In genomic region chr9:133195029-133195428, GRCh38 we compare ENCODE assay signal across 38 cellular contexts. TPM values are rescaled to one million over a fixed set of nuclear protein-coding genes. Genes with fewer than 3 reads are reported as not detected.
"Had no signal": no experiment of that assay in that cellular context is flagged by ENCODE, and none has a peak within 500 bp of the region (broad histone marks: within the 10 kb centered on the region; RNA-seq: fewer than 3 reads in every experiment).

No MANE protein-coding gene starts in this region.

- H3K4me3 ChIP-seq: adrenal gland, ascending aorta, body of pancreas, breast epithelium, cardiac muscle cell had no signal

- H3K27ac ChIP-seq: adrenal gland, ascending aorta, body of pancreas, brain microvascular endothelial cell, breast epithelium, cardiac muscle cell had no signal

- FAIRE-seq: astrocyte, bronchial epithelial cell had no signal

- ATAC-seq: activated naive CD4-positive, alpha-beta T cell treated with anti-CD3 and anti-CD28 coated beads, Interleukin-2, amount 50 U/mL, for 72 hours; activated naive CD8-positive, alpha-beta T cell treated with anti-CD3 and anti-CD28 coated beads, Interleukin-2, amount 50 U/mL, for 24 hours; activated T-cell treated with anti-CD3 and anti-CD28 coated beads, Interleukin-2, amount 50 U/mL, for 4 hours; activated T-cell treated with anti-CD3 and anti-CD28 coated beads, Interleukin-2, amount 50 U/mL, for 72 hours; activated T-helper 17 cell treated with anti-CD3 and anti-CD28 coated beads, Interleukin-2, amount 50 U/mL, for 72 hours; body of pancreas had no signal

- DNase-seq: activated effector memory CD4-positive, alpha-beta T cell treated with anti-CD3 and anti-CD28 coated beads, Interleukin-2, amount 50 U/mL, for 16 hours; activated effector memory CD4-positive, alpha-beta T cell treated with Interleukin-2 at 50 U/mL for 16 hours; activated gamma-delta T cell; activated gamma-delta T cell treated with Interleukin-2 at 50 U/mL for 16 hours; activated naive CD4-positive, alpha-beta T cell; activated naive CD4-positive, alpha-beta T cell treated with anti-CD3 and anti-CD28 coated beads for 36 hours; activated naive CD4-positive, alpha-beta T cell treated with anti-CD3 and anti-CD28 coated beads, Interleukin-2, amount 10 ng/mL, durations not matched to agents 7 days and 5 days; activated naive CD4-positive, alpha-beta T cell treated with anti-CD3 and anti-CD28 coated beads, Interleukin-2, amount 50 U/mL, for 16 hours; activated naive CD4-positive, alpha-beta T cell treated with Interleukin-2 at 50 U/mL for 16 hours; activated naive CD8-positive, alpha-beta T cell treated with anti-CD3 and anti-CD28 coated beads for 36 hours; activated naive CD8-positive, alpha-beta T cell treated with anti-CD3 and anti-CD28 coated beads, Interleukin-2, amount 10 ng/mL, durations not matched to agents 7 days and 5 days; activated naive CD8-positive, alpha-beta T cell treated with anti-CD3 and anti-CD28 coated beads, Interleukin-2, amount 50 U/mL, for 24 hours; activated T-cell treated with anti-CD3 and anti-CD28 coated beads, Interleukin-2, amount 50 U/mL, for 4 hours; activated T-cell treated with anti-CD3 and anti-CD28 coated beads, Interleukin-2, amount 50 U/mL, for 48 hours; activated T-cell treated with anti-CD3 and anti-CD28 coated beads, Interleukin-2, amount 50 U/mL, for 72 hours; adrenal gland; amniotic stem cell; amygdala; anterior cingulate cortex; aorta; body of pancreas; brain microvascular endothelial cell; caudate nucleus; central memory CD4-positive, alpha-beta T cell; cerebellar nuclear complex had no signal

- H3K36me3 ChIP-seq: adrenal gland, ascending aorta, brain microvascular endothelial cell, breast epithelium, cardiac muscle cell had no signal

- H3K27me3 ChIP-seq: ascending aorta, body of pancreas, breast epithelium had no signal

- H3K4me1 ChIP-seq: adrenal gland, ascending aorta, body of pancreas, breast epithelium had no signal

- H3K9me3 ChIP-seq: adrenal gland, body of pancreas, breast epithelium had no signal

RNA-seq across cellular contexts. Expression of gene OBP2B, which starts 14.0 kb away (rescaled TPM):
- total RNA-seq: activated naive CD4-positive, alpha-beta T cell treated with anti-CD3 and anti-CD28 coated beads for 36 hours; activated naive CD4-positive, alpha-beta T cell treated with anti-CD3 and anti-CD28 coated beads, Interleukin-2, amount 50 U/mL, for 72 hours; activated naive CD8-positive, alpha-beta T cell treated with anti-CD3 and anti-CD28 coated beads for 36 hours; activated naive CD8-positive, alpha-beta T cell treated with anti-CD3 and anti-CD28 coated beads, Interleukin-2, amount 10 ng/mL, durations not matched to agents 7 days and 5 days; activated T-cell treated with anti-CD3 and anti-CD28 coated beads, Interleukin-2, amount 50 U/mL, for 4 hours; activated T-cell treated with anti-CD3 and anti-CD28 coated beads, Interleukin-2, amount 50 U/mL, for 72 hours; activated T-helper 1 cell treated with anti-CD3 and anti-CD28 coated beads, Interleukin-12 subunit alpha, Interleukin-12 subunit beta, Interleukin-2, Interleukin-4 antibody, amounts not matched to agents 30 ng/mL and 10 ng/mL and 1 ng/mL, durations not matched to agents 14 hours and 24 hours and 36 hours; activated T-helper 17 cell treated with anti-CD3 and anti-CD28 coated beads, Interleukin-2, amount 50 U/mL, for 72 hours; activated T-helper 2 cell treated with anti-CD3 and anti-CD28 coated beads, Interferon-gamma antibody, Interleukin-2, Interleukin-4, amounts not matched to agents 10 μg/mL and 5 μg/mL and 100 μg/mL, durations not matched to agents 14 hours and 24 hours and 36 hours; aorta; ascending aorta; astrocyte; body of pancreas; bronchial epithelial cell; cardiac muscle cell; cardiac septum; cerebellum; chondrocyte had no signal
- polyA plus RNA-seq: adipose tissue, adrenal gland, aorta had no signal
